ENCODE assay signal across 14 cellular contexts in the genomic region with DNA sequence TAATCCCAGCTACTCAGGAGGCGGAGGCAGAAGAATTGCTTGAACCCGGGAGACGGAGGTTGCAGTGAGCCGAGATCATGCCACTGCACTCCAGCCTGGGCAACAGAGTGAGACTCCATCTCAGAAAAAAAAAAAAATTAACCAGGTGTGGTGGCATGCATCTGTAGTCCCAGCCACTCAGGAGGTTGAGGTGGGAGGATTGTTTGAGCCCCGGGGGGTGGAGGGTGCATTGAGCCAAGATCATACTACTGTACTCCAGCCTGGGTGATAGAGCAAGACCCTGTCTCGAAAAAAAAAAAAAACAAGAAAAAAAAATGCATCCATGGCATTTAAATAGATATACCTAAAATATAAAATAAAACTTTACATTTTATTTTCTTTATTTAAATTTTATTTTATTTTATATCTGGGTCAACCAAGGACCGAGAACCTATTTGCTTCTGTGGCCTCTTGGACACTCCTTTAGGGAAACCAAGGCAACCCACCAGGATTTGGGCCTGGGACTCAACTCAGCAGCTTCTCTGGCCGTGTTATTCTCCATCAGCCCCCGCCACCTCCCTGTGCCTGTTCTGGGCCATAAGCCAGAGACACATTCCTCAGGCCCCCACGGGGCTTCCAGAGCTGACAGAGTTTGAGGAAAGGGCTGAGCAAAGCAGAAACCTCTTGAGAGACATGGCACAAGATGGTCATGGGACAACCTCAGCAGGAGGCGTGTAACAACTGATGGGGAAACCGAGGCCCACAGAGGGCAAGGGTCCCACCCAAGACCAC. TPM values are rescaled to one million over a fixed set of nuclear protein-coding genes. Genes with fewer than 3 reads are reported as not detected.
DNase-seq lines count a peak whose midpoint lies in the region; ATAC-seq and TF ChIP-seq lines count a peak whose summit lies in the region.
"Had no signal": no experiment of that assay in that cellular context is flagged by ENCODE, and none has a peak within 500 bp of the region (broad histone marks: within the 10 kb centered on the region; RNA-seq: fewer than 3 reads in every experiment).

No MANE protein-coding gene starts in this region.

- H3K9me3 ChIP-seq in hepatocyte (ENCODE audit: low read depth) (no peaks in the 10 kb centered on the region), skeletal muscle tissue (ENCODE audit: control insufficient read depth in 3 of 3, low read length in 3 of 3) (no peaks in the 10 kb centered on the region)
- H3K9me3 ChIP-seq: MG63 had no signal

- no peaks in the 10 kb centered on the region for H3K36me3 ChIP-seq in hepatocyte (replicated peaks; ENCODE audit: insufficient read depth, low read depth)
- H3K36me3 ChIP-seq in skeletal muscle tissue (ENCODE audit: control insufficient read depth in 3 of 3, insufficient read depth in 3 of 3, low read length in 3 of 3), result peaks cover 10 to 18% (median 11%) of the 10 kb centered on the region in 3 donors
- H3K36me3 ChIP-seq: MG63 had no signal

- no peaks in the 10 kb centered on the region for H3K9me3 Mint-ChIP-seq in activated T-cell treated with anti-CD3 and anti-CD28 coated beads, Interleukin-2, amount 50 U/mL, for 4 hours

- H3K27me3 ChIP-seq in hepatocyte, result no peaks in the 10 kb centered on the region
- no peaks in the 10 kb centered on the region for H3K27me3 ChIP-seq in skeletal muscle tissue (ENCODE audit: control insufficient read depth in 3 of 3, insufficient read depth in 3 of 3, low read length in 3 of 3)
- H3K27me3 ChIP-seq: MG63 had no signal

- no peak for TF ChIP-seq CTCF in choroid plexus epithelial cell (conservative IDR thresholded peaks at IDR 0.05; ENCODE audit: low read depth, low read length)
- no peak for TF ChIP-seq CTCF in hepatocyte (IDR thresholded peaks at IDR 0.05; ENCODE audit: poor library complexity)

- H3K4me2 ChIP-seq in hepatocyte, result no peak overlapping the region

- no peak overlapping the region for H3K4me3 Mint-ChIP-seq in activated T-cell treated with anti-CD3 and anti-CD28 coated beads, Interleukin-2, amount 50 U/mL, for 4 hours

- H4K20me1 ChIP-seq in hepatocyte (ENCODE audit: insufficient read depth, poor library complexity, severe bottlenecking), result no peaks in the 10 kb centered on the region

- WGBS in hepatocyte (ENCODE audit: low lambda C conversion rate, missing lambda C conversion rate), result 83% methylated on average over 12 of the region's 12 CpGs

- no peak for ATAC-seq in GM18867 (IDR thresholded peaks at IDR 0.05; ENCODE audit: unreplicated experiment)
- no peak for ATAC-seq in activated T-cell treated with anti-CD3 and anti-CD28 coated beads, Interleukin-2, amount 50 U/mL, for 4 hours

- H3K4me1 ChIP-seq in hepatocyte (ENCODE audit: insufficient read depth) (peaks cover 4% of the 10 kb centered on the region), skeletal muscle tissue (ENCODE audit: control insufficient read depth in 3 of 3, insufficient read depth in 3 of 3, low read length in 3 of 3) (peaks cover 54 to 65% (median 62%) of the 10 kb centered on the region in 3 donors)

- H3K9ac ChIP-seq in skeletal muscle tissue (ENCODE audit: low read depth in 1 of 3, low read length in 3 of 3), result peak overlapping the region in 2 of 3 donors; percentile 2 to 33

- no peaks in the 10 kb centered on the region for H3K27me3 Mint-ChIP-seq in activated T-cell treated with anti-CD3 and anti-CD28 coated beads, Interleukin-2, amount 50 U/mL, for 4 hours (ENCODE audit: low read depth)

- no peak overlapping the region for H2AFZ ChIP-seq in hepatocyte

- H3K27ac ChIP-seq in hepatocyte (no peak overlapping the region), skeletal muscle tissue (ENCODE audit: low read depth, low read length) (peak overlapping the region; percentile 73)

- peaks cover 2% of the 10 kb centered on the region for H3K79me2 ChIP-seq in hepatocyte

- no peaks in the 10 kb centered on the region for H3K9me2 ChIP-seq in hepatocyte (replicated peaks; ENCODE audit: insufficient read depth)

- H3K36me3 Mint-ChIP-seq in activated T-cell treated with anti-CD3 and anti-CD28 coated beads, Interleukin-2, amount 50 U/mL, for 4 hours (ENCODE audit: insufficient read depth), result no peaks in the 10 kb centered on the region

- H3K4me1 Mint-ChIP-seq in activated T-cell treated with anti-CD3 and anti-CD28 coated beads, Interleukin-2, amount 50 U/mL, for 4 hours (ENCODE audit: low read depth), result peaks cover under 1% of the 10 kb centered on the region

- H3K4me3 ChIP-seq in choroid plexus epithelial cell (ENCODE audit: low read depth, low read length) (no peak overlapping the region), hepatocyte (no peak overlapping the region), skeletal muscle tissue (ENCODE audit: low read length in 3 of 3) (peak overlapping the region in 1 of 3 donors; percentile 17)
- H3K4me3 ChIP-seq: MG63 had no signal

- DNase-seq in GM03348 (ENCODE audit: low spot score) (peak; percentile 44), choroid plexus epithelial cell (ENCODE audit: low read depth) (peak; percentile 90), hepatocyte (ENCODE audit: low spot score) (peak; percentile 26), NCI-H1092 (lab: John Stamatoyannopoulos, UW) (no peak)
- DNase-seq in effector CD4-positive, alpha-beta T cell, result no peak
- DNase-seq in activated T-cell treated with anti-CD3 and anti-CD28 coated beads, Interleukin-2, amount 50 U/mL, for 4 hours, result no peak
- DNase-seq: activated CD4-positive, CD25-positive, alpha-beta regulatory T cell; activated effector memory CD4-positive, alpha-beta T cell treated with anti-CD3 and anti-CD28 coated beads, Interleukin-2, amount 50 U/mL, for 16 hours; effector CD8-positive, alpha-beta T cell; MG63; NCI-H510A treated with DMSO at 0.1 percent for 48 hours; SHP77 treated with DMSO at 0.1 percent for 48 hours had no signal

RNA-seq across cellular contexts. Expression of a gene that starts 6.2 kb away (rescaled TPM):
- total RNA-seq in hepatocyte, result 24.5 and 28.0 TPM in 2 replicates
- polyA plus RNA-seq in hepatocyte, result 24.0 and 24.6 TPM in 2 replicates
- 36.5 TPM for total RNA-seq in skeletal muscle tissue
- 1 to 10 TPM; 1.2 to 2.7 (median 2.4) TPM for total RNA-seq in activated T-cell treated with anti-CD3 and anti-CD28 coated beads, Interleukin-2, amount 50 U/mL, for 4 hours

RNA-seq across cellular contexts. Expression of a gene that starts 36.0 kb away (rescaled TPM):
- total RNA-seq in hepatocyte, result 22.4 and 35.6 TPM in 2 replicates
- polyA plus RNA-seq in hepatocyte, result 52.2 and 63.1 TPM in 2 replicates
- total RNA-seq in skeletal muscle tissue, result 20.4 TPM
- 10 to 100 TPM; 52.6 to 55.7 (median 53.8) TPM for total RNA-seq in activated T-cell treated with anti-CD3 and anti-CD28 coated beads, Interleukin-2, amount 50 U/mL, for 4 hours

RNA-seq across cellular contexts. Expression of a gene that starts 52.6 kb away (rescaled TPM):
- 29.2 and 31.1 TPM in 2 replicates for total RNA-seq in hepatocyte
- 33.1 and 37.5 TPM in 2 replicates for polyA plus RNA-seq in hepatocyte
- 10.4 TPM for total RNA-seq in skeletal muscle tissue
- 1 to 10 TPM; 6.6 to 7.9 (median 7.5) TPM for total RNA-seq in activated T-cell treated with anti-CD3 and anti-CD28 coated beads, Interleukin-2, amount 50 U/mL, for 4 hours

Comparison
In these comparisons a context has a peak if more than half of its experiments do, and no peak if none do; other contexts are left out.
1. DNase-seq: peak in GM03348 (single experiment), choroid plexus epithelial cell (single experiment) and hepatocyte (single experiment); none in effector CD4-positive, alpha-beta T cell (single experiment), activated T-cell treated with anti-CD3 and anti-CD28 coated beads, Interleukin-2, amount 50 U/mL, for 4 hours (single experiment) and NCI-H1092 (single experiment).